Comparison of ENCODE assay signal across 19 cellular contexts in the genomic region with DNA sequence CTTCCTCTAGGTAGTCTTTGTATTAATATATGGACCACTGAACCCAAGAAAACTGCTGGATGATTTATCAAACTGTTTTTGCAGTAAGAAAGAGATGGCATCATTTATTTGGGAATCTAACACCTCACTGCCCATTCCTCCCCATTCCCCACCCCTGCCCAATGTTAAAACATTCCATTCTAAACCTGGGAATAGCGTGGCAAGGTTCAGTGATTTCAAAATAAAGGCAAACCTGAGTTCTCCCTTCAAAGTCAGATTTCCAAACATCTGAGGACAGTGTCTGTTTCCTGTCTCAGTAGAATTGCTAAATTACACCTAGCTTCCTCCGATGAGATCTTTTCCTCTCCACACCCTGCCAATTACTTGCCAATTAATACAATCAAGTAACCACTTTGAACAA.
DNase-seq lines count a peak whose midpoint lies in the region.
"Had no signal": no experiment of that assay in that cellular context is flagged by ENCODE, and none has a peak within 500 bp of the region (broad histone marks: within the 10 kb centered on the region; RNA-seq: fewer than 3 reads in every experiment).

No MANE protein-coding gene starts in this region.

- peaks cover 7% of the 10 kb centered on the region for H3K9me3 Mint-ChIP-seq in activated CD4-positive, alpha-beta T cell treated with anti-CD3 and anti-CD28 coated beads, Interleukin-2, amount 10 ng/mL, durations not matched to agents 24 days and 14 days

- H3K9me3 ChIP-seq in SJCRH30 (replicated peaks): 0 out of 2 replicates have a peak, but pooled peaks cover 7% of the 10 kb centered on the region
- H3K9me3 ChIP-seq: BE2C, MG63 had no signal

- H3K4me1 ChIP-seq in SJCRH30: no peaks in the 10 kb centered on the region

- H3K36me3 Mint-ChIP-seq in activated CD4-positive, alpha-beta T cell treated with anti-CD3 and anti-CD28 coated beads, Interleukin-2, amount 10 ng/mL, durations not matched to agents 24 days and 14 days (ENCODE audit: low read depth): no peaks in the 10 kb centered on the region

- DNase-seq in activated CD4-positive, alpha-beta T cell treated with anti-CD3 and anti-CD28 coated beads, Interleukin-2, amount 10 ng/mL, durations not matched to agents 24 days and 14 days: no peak
- DNase-seq in activated CD4-positive, alpha-beta T cell treated with anti-CD3 and anti-CD28 coated beads, Interleukin-2, amount 50 U/mL, for 4 hours: no peak
- DNase-seq in SW480 (ENCODE audit: low spot score) (peak; percentile 22), kidney tubule cell (ENCODE audit: low spot score) (peak; percentile 12), NCI-H748 treated with DMSO at 0.1 percent for 48 hours (lab: John Stamatoyannopoulos, UW) (no peak), ecto neural progenitor cell (ENCODE audit: low spot score) (no peak), SJCRH30 (no peak)
- no peak for DNase-seq in activated CD4-positive, CD25-positive, alpha-beta regulatory T cell treated with anti-CD3 and anti-CD28 coated beads, Interleukin-2, amount 50 U/mL, for 72 hours
- DNase-seq: BE2C; CD4-positive, alpha-beta memory T cell; DMS79; HCEC 1CT; MG63; NCI-H1092; NCI-H1694 treated with DMSO at 0.1 percent for 48 hours; NCI-H2107; NCI-H2227 treated with DMSO at 0.1 percent for 48 hours; SIG-M5 had no signal

- no peak overlapping the region for H3K4me3 Mint-ChIP-seq in activated CD4-positive, alpha-beta T cell treated with anti-CD3 and anti-CD28 coated beads, Interleukin-2, amount 10 ng/mL, durations not matched to agents 24 days and 14 days
- H3K4me3 Mint-ChIP-seq: CD4-positive, alpha-beta memory T cell had no signal

- intact Hi-C loops in activated CD4-positive, alpha-beta T cell treated with anti-CD3 and anti-CD28 coated beads, Interleukin-2, amount 10 ng/mL, durations not matched to agents 24 days and 14 days (cut with micrococcal nuclease): no loop called here

- H3K27me3 ChIP-seq in SJCRH30: no peaks in the 10 kb centered on the region
- H3K27me3 ChIP-seq: BE2C, MG63 had no signal

- H3K27ac ChIP-seq in SJCRH30: no peak overlapping the region
- H3K27ac ChIP-seq: 22Rv1 had no signal

- H3K27ac Mint-ChIP-seq in activated CD4-positive, alpha-beta T cell treated with anti-CD3 and anti-CD28 coated beads, Interleukin-2, amount 10 ng/mL, durations not matched to agents 24 days and 14 days: peak overlapping the region; percentile 34
- H3K27ac Mint-ChIP-seq: CD4-positive, alpha-beta memory T cell had no signal

- H3K36me3 ChIP-seq in SJCRH30: no peaks in the 10 kb centered on the region
- H3K36me3 ChIP-seq: BE2C, MG63 had no signal

- peaks cover 15% of the 10 kb centered on the region for H3K27me3 Mint-ChIP-seq in activated CD4-positive, alpha-beta T cell treated with anti-CD3 and anti-CD28 coated beads, Interleukin-2, amount 10 ng/mL, durations not matched to agents 24 days and 14 days

- no peak overlapping the region for H3K4me3 ChIP-seq in SJCRH30
- H3K4me3 ChIP-seq: MG63 had no signal

- peaks cover 3% of the 10 kb centered on the region for H3K4me1 Mint-ChIP-seq in activated CD4-positive, alpha-beta T cell treated with anti-CD3 and anti-CD28 coated beads, Interleukin-2, amount 10 ng/mL, durations not matched to agents 24 days and 14 days

Comparison
In these comparisons a context has a peak if more than half of its experiments do, and no peak if none do; other contexts are left out.
1. DNase-seq: peak in SW480 (single experiment) and kidney tubule cell (single experiment); none in activated CD4-positive, alpha-beta T cell treated with anti-CD3 and anti-CD28 coated beads, Interleukin-2, amount 10 ng/mL, durations not matched to agents 24 days and 14 days (single experiment), activated CD4-positive, alpha-beta T cell treated with anti-CD3 and anti-CD28 coated beads, Interleukin-2, amount 50 U/mL, for 4 hours (0 of 2), activated CD4-positive, CD25-positive, alpha-beta regulatory T cell treated with anti-CD3 and anti-CD28 coated beads, Interleukin-2, amount 50 U/mL, for 72 hours (single experiment), NCI-H748 treated with DMSO at 0.1 percent for 48 hours (single experiment), ecto neural progenitor cell (single experiment) and SJCRH30 (0 of 2).